22 cellular contexts compared by ENCODE assay signal in genomic region chr9:112664541-112664940, GRCh38.
"Had no signal": no experiment of that assay in that cellular context is flagged by ENCODE, and none has a peak within 500 bp of the region (broad histone marks: within the 10 kb centered on the region; RNA-seq: fewer than 3 reads in every experiment).

No MANE protein-coding gene starts in this region.

- H3K4me3 ChIP-seq: K562, PC-9 had no signal

- DNase-seq: activated CD4-positive, alpha-beta T cell treated with anti-CD3 and anti-CD28 coated beads for 48 hours; activated CD4-positive, alpha-beta T cell treated with anti-CD3 and anti-CD28 coated beads, Interleukin-2, amount 50 U/mL, for 4 hours; activated CD4-positive, CD25-positive, alpha-beta regulatory T cell treated with anti-CD3 and anti-CD28 coated beads, Interleukin-2, amount 50 U/mL, for 72 hours; activated CD8-positive, alpha-beta memory T cell treated with anti-CD3 and anti-CD28 coated beads, Interleukin-2, amount 50 U/mL, for 48 hours; activated CD8-positive, alpha-beta T cell treated with anti-CD3 and anti-CD28 coated beads, Interleukin-2, amount 10 ng/mL, durations not matched to agents 7 days and 5 days; activated effector memory CD4-positive, alpha-beta T cell treated with Interleukin-2 at 50 U/mL for 16 hours; activated naive CD4-positive, alpha-beta T cell; activated T-cell treated with anti-CD3 and anti-CD28 coated beads, Interleukin-2, amount 50 U/mL, for 1 hour; amygdala; cerebellar nuclear complex; NCI-H1092; NCI-H1417; NCI-H1930; NCI-H510A treated with DMSO at 0.1 percent for 48 hours; NCI-H69; PC-9; SHP77 treated with DMSO at 0.1 percent for 48 hours had no signal

- H3K4me3 Mint-ChIP-seq: activated CD8-positive, alpha-beta T cell treated with anti-CD3 and anti-CD28 coated beads, Interleukin-2, amount 10 ng/mL, durations not matched to agents 7 days and 5 days; activated naive CD4-positive, alpha-beta T cell treated with anti-CD3 and anti-CD28 coated beads, Interleukin-2, amount 50 U/mL, for 24 hours; activated T-helper 1 cell treated with anti-CD3 and anti-CD28 coated beads, Interleukin-12 subunit alpha, Interleukin-12 subunit beta, Interleukin-2, Interleukin-4 antibody, amounts not matched to agents 30 ng/mL and 10 ng/mL and 1 ng/mL, durations not matched to agents 14 hours and 24 hours and 36 hours; T-helper 1 cell treated with Interleukin-12 subunit alpha and Interleukin-12 subunit beta and Interleukin-4 antibody, amounts not matched to agents 30 μg/mL and 1 μg/mL, for 36 hours; WTC11 had no signal

- H3K27ac Mint-ChIP-seq: activated CD8-positive, alpha-beta T cell treated with anti-CD3 and anti-CD28 coated beads, Interleukin-2, amount 10 ng/mL, durations not matched to agents 7 days and 5 days; activated naive CD4-positive, alpha-beta T cell treated with anti-CD3 and anti-CD28 coated beads, Interleukin-2, amount 50 U/mL, for 24 hours; activated T-helper 1 cell treated with anti-CD3 and anti-CD28 coated beads, Interleukin-12 subunit alpha, Interleukin-12 subunit beta, Interleukin-2, Interleukin-4 antibody, amounts not matched to agents 30 ng/mL and 10 ng/mL and 1 ng/mL, durations not matched to agents 14 hours and 24 hours and 36 hours; T-helper 1 cell treated with Interleukin-12 subunit alpha and Interleukin-12 subunit beta and Interleukin-4 antibody, amounts not matched to agents 30 μg/mL and 1 μg/mL, for 36 hours; WTC11 had no signal

- H3K27me3 Mint-ChIP-seq: activated naive CD4-positive, alpha-beta T cell treated with anti-CD3 and anti-CD28 coated beads, Interleukin-2, amount 50 U/mL, for 24 hours had no signal

- H2AFZ ChIP-seq: PC-9 had no signal

- H3K9me3 Mint-ChIP-seq: activated naive CD4-positive, alpha-beta T cell treated with anti-CD3 and anti-CD28 coated beads, Interleukin-2, amount 50 U/mL, for 24 hours; activated T-helper 1 cell treated with anti-CD3 and anti-CD28 coated beads, Interleukin-12 subunit alpha, Interleukin-12 subunit beta, Interleukin-2, Interleukin-4 antibody, amounts not matched to agents 30 ng/mL and 10 ng/mL and 1 ng/mL, durations not matched to agents 14 hours and 24 hours and 36 hours; T-helper 1 cell treated with Interleukin-12 subunit alpha and Interleukin-12 subunit beta and Interleukin-4 antibody, amounts not matched to agents 30 μg/mL and 1 μg/mL, for 36 hours; WTC11 had no signal

- H3K27ac ChIP-seq: PC-9 had no signal

- H3K4me2 ChIP-seq: PC-9 had no signal

- H3K4me1 Mint-ChIP-seq: activated naive CD4-positive, alpha-beta T cell treated with anti-CD3 and anti-CD28 coated beads, Interleukin-2, amount 50 U/mL, for 24 hours had no signal
